8 cellular contexts compared by ENCODE assay signal in the genomic region with DNA sequence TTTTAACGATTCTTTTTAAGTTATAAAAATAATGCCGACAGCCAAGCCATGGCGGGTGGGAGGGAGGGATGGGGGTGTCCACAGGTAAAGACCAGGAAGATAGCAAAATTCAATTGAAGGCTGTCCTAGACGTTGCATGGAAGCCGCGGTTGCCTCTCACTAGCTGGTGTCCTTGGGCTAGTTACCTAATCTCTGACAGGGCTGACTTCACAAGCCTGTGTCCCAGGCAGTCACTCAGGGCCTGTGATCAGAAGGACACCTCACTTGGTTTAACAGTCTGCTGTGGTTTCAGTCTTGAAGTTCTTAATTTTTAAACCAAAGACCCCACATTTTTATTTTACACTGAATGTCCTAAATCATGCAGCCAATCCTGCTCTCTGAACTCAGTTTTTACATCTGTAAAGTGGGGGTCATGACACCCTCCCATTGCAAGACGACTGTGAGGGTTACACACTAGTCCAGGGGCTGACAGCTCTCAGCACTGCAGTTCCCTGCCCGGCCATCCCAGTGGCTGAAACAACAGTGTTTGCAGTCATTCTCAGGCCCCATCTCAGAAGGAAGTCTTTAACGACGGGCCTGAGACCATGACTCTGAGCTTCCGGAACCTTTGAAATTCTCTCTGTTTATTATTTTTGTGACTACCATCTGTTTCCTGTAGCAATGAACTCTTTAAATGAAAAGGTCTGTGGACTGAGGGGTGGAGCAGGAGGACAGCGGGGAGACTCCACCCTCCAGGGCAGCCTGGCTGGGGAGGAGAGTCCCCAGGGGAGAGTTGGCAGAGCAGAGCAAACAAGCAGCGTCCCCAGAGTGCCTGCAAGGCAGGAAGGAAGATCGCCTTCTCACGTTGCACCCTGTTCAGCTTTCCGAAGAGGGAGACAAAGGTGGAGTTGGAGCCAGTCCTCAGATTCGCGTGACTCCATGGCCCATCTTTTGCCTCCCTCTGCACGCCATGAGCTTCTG.
DNase-seq lines count a peak whose midpoint lies in the region; ATAC-seq, FAIRE-seq and TF ChIP-seq lines count a peak whose summit lies in the region.

No MANE protein-coding gene starts in this region.

- H3K27me3 Mint-ChIP-seq in activated T-cell treated with anti-CD3 and anti-CD28 coated beads, Interleukin-2, amount 50 U/mL, for 72 hours (ENCODE audit: low read depth), result no peaks in the 10 kb centered on the region

- no peak for TF ChIP-seq EP300 in suprapubic skin (IDR thresholded peaks at IDR 0.05)

- no peak for TF ChIP-seq CTCF in suprapubic skin (IDR thresholded peaks at IDR 0.05)

- H3K4me1 Mint-ChIP-seq in activated T-cell treated with anti-CD3 and anti-CD28 coated beads, Interleukin-2, amount 50 U/mL, for 72 hours (ENCODE audit: low read depth), result peaks cover 15% of the 10 kb centered on the region

- H3K4me3 Mint-ChIP-seq in activated T-cell treated with anti-CD3 and anti-CD28 coated beads, Interleukin-2, amount 50 U/mL, for 72 hours, result peak overlapping the region; percentile 57 to 78

- no peaks in the 10 kb centered on the region for H4K20me1 ChIP-seq in BLaER1

- H3K4me3 ChIP-seq in BLaER1 (peak overlapping the region; percentile 56), suprapubic skin (no peak overlapping the region)

- no peaks in the 10 kb centered on the region for H3K36me3 Mint-ChIP-seq in activated T-cell treated with anti-CD3 and anti-CD28 coated beads, Interleukin-2, amount 50 U/mL, for 72 hours (ENCODE audit: insufficient read depth in 2 of 2)

- peak overlapping the region; percentile 95 for H3K4me2 ChIP-seq in BLaER1

- WGBS in suprapubic skin, result 54% methylated on average over 19 of the region's 19 CpGs

- H3K9ac ChIP-seq in BLaER1, result peak overlapping the region; percentile 78

- ATAC-seq in GM18517 (IDR thresholded peaks at IDR 0.05; ENCODE audit: unreplicated experiment), result peak; percentile 95
- peak; percentile 94 for ATAC-seq in HG02885 (IDR thresholded peaks at IDR 0.05; ENCODE audit: poor library complexity, unreplicated experiment)
- ATAC-seq in activated T-cell treated with anti-CD3 and anti-CD28 coated beads, Interleukin-2, amount 50 U/mL, for 72 hours (replicated peaks in 1 of 2), result peak; percentile 66 to 69

- H3K27me3 ChIP-seq in BLaER1 (no peaks in the 10 kb centered on the region), suprapubic skin (no peaks in the 10 kb centered on the region)

- H3K36me3 ChIP-seq in BLaER1 (no peaks in the 10 kb centered on the region), suprapubic skin (no peaks in the 10 kb centered on the region)

- H3K27ac Mint-ChIP-seq in activated T-cell treated with anti-CD3 and anti-CD28 coated beads, Interleukin-2, amount 50 U/mL, for 72 hours, result peak overlapping the region; percentile 61

- H3K9me3 Mint-ChIP-seq in activated T-cell treated with anti-CD3 and anti-CD28 coated beads, Interleukin-2, amount 50 U/mL, for 72 hours, result peaks cover 0 to 2% of the 10 kb centered on the region in 2 donors

- H3K27ac ChIP-seq in BLaER1, result peak overlapping the region; percentile 87
- peak overlapping the region; percentile 23 for H3K27ac ChIP-seq in suprapubic skin

- no peak for TF ChIP-seq POLR2A in suprapubic skin (IDR thresholded peaks at IDR 0.05)

- peak; percentile 79 for FAIRE-seq in islet of Langerhans (lab: Jason Lieb, UNC)

- 0 out of 2 replicates have a peak, but pooled peaks cover 4% of the 10 kb centered on the region for H3K9me3 ChIP-seq in BLaER1
- no peaks in the 10 kb centered on the region for H3K9me3 ChIP-seq in suprapubic skin

- H3K4me1 ChIP-seq in BLaER1 (peaks cover 62% of the 10 kb centered on the region), suprapubic skin (peaks cover 21% of the 10 kb centered on the region)

- DNase-seq in NCI-H2107 (lab: John Stamatoyannopoulos, UW), result peak; percentile 54
- peak; percentile 21 to 23 for DNase-seq in activated T-cell treated with anti-CD3 and anti-CD28 coated beads, Interleukin-2, amount 50 U/mL, for 72 hours
- DNase-seq in suprapubic skin (ENCODE audit: low spot score in 2 of 2), result no peak
- no peak for DNase-seq in iPS-NIHi7 (ENCODE audit: extremely low spot score)

Comparison
In these comparisons a context has a peak if more than half of its experiments do, and no peak if none do; other contexts are left out.
1. DNase-seq: peak in NCI-H2107 (single experiment) and activated T-cell treated with anti-CD3 and anti-CD28 coated beads, Interleukin-2, amount 50 U/mL, for 72 hours (2 of 2); none in suprapubic skin (0 of 2) and iPS-NIHi7 (single experiment).
2. Peak in every context shown above with its lines, with median percentiles within 50 percentile points of each other: ATAC-seq.